Comparison of ENCODE assay signal across 1 cellular context in the genomic region with DNA sequence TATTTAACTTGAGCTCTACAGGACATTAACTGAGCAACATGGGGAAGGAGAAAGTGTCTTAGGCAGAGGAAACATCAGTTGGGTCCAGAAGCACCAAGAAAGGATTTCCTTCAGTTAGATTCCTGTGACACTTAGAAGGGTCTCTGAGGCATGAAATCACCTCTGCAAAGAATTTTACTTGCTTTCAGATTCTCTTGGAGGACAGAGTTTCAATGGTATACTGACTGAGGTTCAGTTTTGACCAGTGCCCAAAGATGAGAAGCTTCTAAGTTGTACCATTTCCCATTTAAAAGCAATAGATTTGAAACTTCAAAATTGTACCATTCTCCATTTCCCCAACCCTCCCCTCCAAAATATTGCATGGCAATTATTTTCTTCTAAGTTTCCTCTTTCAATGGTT.
TF ChIP-seq lines count a peak whose summit lies in the region.

No MANE protein-coding gene starts in this region.

TF ChIP-seq in GM23338, 12 proteins besides CTCF, POLR2A, EP300 and RAD21 (continued from another document):
- no peak for TF ChIP-seq ZNF462 (CRISPR knock-in tag; IDR thresholded peaks at IDR 0.05)
- TF ChIP-seq JUNB (IDR thresholded peaks at IDR 0.05; ENCODE audit: unreplicated experiment): no peak
- TF ChIP-seq STAT1 (IDR thresholded peaks at IDR 0.05; ENCODE audit: unreplicated experiment): no peak
- no peak for TF ChIP-seq POLR2AphosphoS5 (IDR thresholded peaks at IDR 0.05; ENCODE audit: low read depth)
- TF ChIP-seq NANOG (IDR thresholded peaks at IDR 0.05; ENCODE audit: borderline replicate concordance): no peak
- TF ChIP-seq, protein P1, sequence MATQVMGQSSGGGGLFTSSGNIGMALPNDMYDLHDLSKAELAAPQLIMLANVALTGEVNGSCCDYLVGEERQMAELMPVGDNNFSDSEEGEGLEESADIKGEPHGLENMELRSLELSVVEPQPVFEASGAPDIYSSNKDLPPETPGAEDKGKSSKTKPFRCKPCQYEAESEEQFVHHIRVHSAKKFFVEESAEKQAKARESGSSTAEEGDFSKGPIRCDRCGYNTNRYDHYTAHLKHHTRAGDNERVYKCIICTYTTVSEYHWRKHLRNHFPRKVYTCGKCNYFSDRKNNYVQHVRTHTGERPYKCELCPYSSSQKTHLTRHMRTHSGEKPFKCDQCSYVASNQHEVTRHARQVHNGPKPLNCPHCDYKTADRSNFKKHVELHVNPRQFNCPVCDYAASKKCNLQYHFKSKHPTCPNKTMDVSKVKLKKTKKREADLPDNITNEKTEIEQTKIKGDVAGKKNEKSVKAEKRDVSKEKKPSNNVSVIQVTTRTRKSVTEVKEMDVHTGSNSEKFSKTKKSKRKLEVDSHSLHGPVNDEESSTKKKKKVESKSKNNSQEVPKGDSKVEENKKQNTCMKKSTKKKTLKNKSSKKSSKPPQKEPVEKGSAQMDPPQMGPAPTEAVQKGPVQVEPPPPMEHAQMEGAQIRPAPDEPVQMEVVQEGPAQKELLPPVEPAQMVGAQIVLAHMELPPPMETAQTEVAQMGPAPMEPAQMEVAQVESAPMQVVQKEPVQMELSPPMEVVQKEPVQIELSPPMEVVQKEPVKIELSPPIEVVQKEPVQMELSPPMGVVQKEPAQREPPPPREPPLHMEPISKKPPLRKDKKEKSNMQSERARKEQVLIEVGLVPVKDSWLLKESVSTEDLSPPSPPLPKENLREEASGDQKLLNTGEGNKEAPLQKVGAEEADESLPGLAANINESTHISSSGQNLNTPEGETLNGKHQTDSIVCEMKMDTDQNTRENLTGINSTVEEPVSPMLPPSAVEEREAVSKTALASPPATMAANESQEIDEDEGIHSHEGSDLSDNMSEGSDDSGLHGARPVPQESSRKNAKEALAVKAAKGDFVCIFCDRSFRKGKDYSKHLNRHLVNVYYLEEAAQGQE (IDR thresholded peaks at IDR 0.05; ENCODE audit: unreplicated experiment): no peak
- TF ChIP-seq ZNF331 (CRISPR knock-in tag; IDR thresholded peaks at IDR 0.05; ENCODE audit: low read depth): no peak
TF ChIP-seq in GM23338: peak in this region for 0.
